In genomic region chr10:118818621-118819221, GRCh38 we compare ENCODE assay signal across 16 cellular contexts.
DNase-seq lines count a peak whose midpoint lies in the region; ATAC-seq and TF ChIP-seq lines count a peak whose summit lies in the region.
"Had no signal": no experiment of that assay in that cellular context is flagged by ENCODE, and none has a peak within 500 bp of the region (broad histone marks: within the 10 kb centered on the region; RNA-seq: fewer than 3 reads in every experiment).

No MANE protein-coding gene starts in this region.

- H3K27me3 Mint-ChIP-seq in endothelial cell (ENCODE audit: unreplicated experiment) (no peaks in the 10 kb centered on the region), T-helper 17 cell (peaks cover 18% of the 10 kb centered on the region)
- H3K27me3 Mint-ChIP-seq: stimulated activated naive CD8-positive, alpha-beta T cell treated with anti-CD3 and anti-CD28 coated beads, Interleukin-15, amount 100 ng/mL, for 72 hours had no signal

- H3K9me3 ChIP-seq in psoas muscle (no peaks in the 10 kb centered on the region), T-helper 17 cell (ENCODE audit: control insufficient read depth, low read length, poor library complexity, severe bottlenecking) (no peaks in the 10 kb centered on the region)
- H3K9me3 ChIP-seq: ascending aorta, gastroesophageal sphincter, sigmoid colon had no signal

- no peaks in the 10 kb centered on the region for H3K27me3 ChIP-seq in psoas muscle (ENCODE audit: insufficient read depth in 3 of 3, low read length in 2 of 3)
- H3K27me3 ChIP-seq: ascending aorta, gastroesophageal sphincter, sigmoid colon had no signal

- CTCF ChIA-PET in HEK293T (lab: Yijun Ruan, JAX), result interaction anchor here (0.6 kb wide), 1 partner anchor 19 kb away, joined by 3 read pairs; no protein-coding TSS in a partner anchor

- peak overlapping the region; percentile 36 for H3K27ac ChIP-seq in psoas muscle
- H3K27ac ChIP-seq: ascending aorta, gastroesophageal sphincter, sigmoid colon had no signal

- in situ Hi-C loops in G401 (cut with HindIII; ENCODE audit: low sequenced_read_pairs), result no loop called here

- H3K9me3 Mint-ChIP-seq in endothelial cell (ENCODE audit: unreplicated experiment), result no peaks in the 10 kb centered on the region
- H3K9me3 Mint-ChIP-seq: natural killer cell; stimulated activated naive CD8-positive, alpha-beta T cell treated with anti-CD3 and anti-CD28 coated beads, Interleukin-15, amount 100 ng/mL, for 72 hours had no signal

- DNase-seq in G401 (ENCODE audit: low spot score), result peak; percentile 91
- peak; percentile 58 for DNase-seq in NCI-H345 treated with DMSO at 0.1 percent for 48 hours (lab: John Stamatoyannopoulos, UW; ENCODE audit: unreplicated experiment)
- DNase-seq in cerebellar nuclear complex (lab: John Stamatoyannopoulos, UW), result peak; percentile 6 to 84
- DNase-seq in psoas muscle, result peak; percentile 56 to 82
- no peak for DNase-seq in endothelial cell (ENCODE audit: low spot score)
- DNase-seq in HEK293T (ENCODE audit: extremely low spot score), result no peak
- no peak for DNase-seq in stimulated activated CD4-positive, alpha-beta T cell treated with anti-CD3 and anti-CD28 coated beads, Interleukin-15, amount 100 ng/mL, for 24 hours
- no peak for DNase-seq in T-helper 17 cell
- DNase-seq: HCEC 1CT; kidney glomerular epithelial cell; natural killer cell; NCI-H526 treated with DMSO at 0.1 percent for 48 hours; sigmoid colon; stimulated activated naive CD8-positive, alpha-beta T cell treated with anti-CD3 and anti-CD28 coated beads, Interleukin-15, amount 100 ng/mL, for 72 hours had no signal

- POLR2A ChIA-PET in HEK293T (lab: Yijun Ruan, JAX), result no interaction called here

- peaks cover 8% of the 10 kb centered on the region for H3K4me1 ChIP-seq in psoas muscle
- H3K4me1 ChIP-seq: ascending aorta, gastroesophageal sphincter, sigmoid colon had no signal

- ATAC-seq in psoas muscle, result peak; percentile 83 to 97 (median 88)
- ATAC-seq in T-helper 17 cell, result no peak
- ATAC-seq: gastroesophageal sphincter; natural killer cell; stimulated activated naive CD8-positive, alpha-beta T cell treated with anti-CD3 and anti-CD28 coated beads, Interleukin-15, amount 100 ng/mL, for 72 hours had no signal

- no peaks in the 10 kb centered on the region for H3K36me3 Mint-ChIP-seq in endothelial cell (ENCODE audit: low read depth, unreplicated experiment)
- no peaks in the 10 kb centered on the region for H3K36me3 Mint-ChIP-seq in T-helper 17 cell (ENCODE audit: low read depth)
- H3K36me3 Mint-ChIP-seq: natural killer cell had no signal

- WGBS in psoas muscle, 3 donors, result 25 to 33% (median 27%) methylated on average over 17 of the region's 17 CpGs

- intact Hi-C loops in psoas muscle (cut with DNase I), result no loop called here

- H3K4me1 Mint-ChIP-seq in endothelial cell (ENCODE audit: unreplicated experiment) (no peaks in the 10 kb centered on the region), T-helper 17 cell (no peaks in the 10 kb centered on the region)
- H3K4me1 Mint-ChIP-seq: natural killer cell; stimulated activated naive CD8-positive, alpha-beta T cell treated with anti-CD3 and anti-CD28 coated beads, Interleukin-15, amount 100 ng/mL, for 72 hours had no signal

- TF ChIP-seq CTCF in psoas muscle (IDR thresholded peaks at IDR 0.05) (no peak), endothelial cell (IDR thresholded peaks at IDR 0.05; ENCODE audit: unreplicated experiment) (no peak)

- no peak overlapping the region for H3K4me3 ChIP-seq in psoas muscle
- H3K4me3 ChIP-seq: ascending aorta, gastroesophageal sphincter, sigmoid colon had no signal

- H3K36me3 ChIP-seq in psoas muscle (ENCODE audit: insufficient read depth in 1 of 2, low read depth in 1 of 2), result no peaks in the 10 kb centered on the region
- H3K36me3 ChIP-seq: ascending aorta, gastroesophageal sphincter, sigmoid colon had no signal

- H3K4me3 Mint-ChIP-seq in endothelial cell (ENCODE audit: unreplicated experiment) (no peak overlapping the region), T-helper 17 cell (no peak overlapping the region)
- H3K4me3 Mint-ChIP-seq: natural killer cell; stimulated activated naive CD8-positive, alpha-beta T cell treated with anti-CD3 and anti-CD28 coated beads, Interleukin-15, amount 100 ng/mL, for 72 hours had no signal

- H3K27ac Mint-ChIP-seq in endothelial cell (ENCODE audit: unreplicated experiment), result no peak overlapping the region
- no peak overlapping the region for H3K27ac Mint-ChIP-seq in T-helper 17 cell
- H3K27ac Mint-ChIP-seq: natural killer cell had no signal

TF ChIP-seq in HEK293T, 16 proteins besides CTCF, POLR2A, EP300 and RAD21:
- TF ChIP-seq ZNF384 (IDR thresholded peaks at IDR 0.05) (no peak), ELF4 (IDR thresholded peaks at IDR 0.05) (no peak), FOXM1 (IDR thresholded peaks at IDR 0.05; ENCODE audit: borderline replicate concordance) (no peak), FOXK2 (IDR thresholded peaks at IDR 0.05) (no peak), CTBP1 (IDR thresholded peaks at IDR 0.05; ENCODE audit: borderline replicate concordance) (no peak), LEF1 (IDR thresholded peaks at IDR 0.05; ENCODE audit: borderline replicate concordance) (no peak), SP1 (IDR thresholded peaks at IDR 0.05) (no peak), ARNT (IDR thresholded peaks at IDR 0.05) (no peak), FOXA1 (IDR thresholded peaks at IDR 0.05) (no peak), HDGF (IDR thresholded peaks at IDR 0.05; ENCODE audit: borderline replicate concordance) (no peak), SUZ12 (IDR thresholded peaks at IDR 0.05) (no peak), TARDBP (IDR thresholded peaks at IDR 0.05) (no peak), BHLHE40 (IDR thresholded peaks at IDR 0.05; ENCODE audit: borderline replicate concordance) (no peak), NFRKB (IDR thresholded peaks at IDR 0.05) (no peak), PKNOX1 (IDR thresholded peaks at IDR 0.05) (no peak)

Comparison
In these comparisons a context has a peak if more than half of its experiments do, and no peak if none do; other contexts are left out.
1. DNase-seq: peak in G401 (single experiment), NCI-H345 treated with DMSO at 0.1 percent for 48 hours (single experiment), cerebellar nuclear complex (2 of 2) and psoas muscle (2 of 2); none in endothelial cell (single experiment), HEK293T (single experiment), stimulated activated CD4-positive, alpha-beta T cell treated with anti-CD3 and anti-CD28 coated beads, Interleukin-15, amount 100 ng/mL, for 24 hours (single experiment) and T-helper 17 cell (0 of 3).